ENCODE assay signal across 10 cellular contexts in the genomic region with DNA sequence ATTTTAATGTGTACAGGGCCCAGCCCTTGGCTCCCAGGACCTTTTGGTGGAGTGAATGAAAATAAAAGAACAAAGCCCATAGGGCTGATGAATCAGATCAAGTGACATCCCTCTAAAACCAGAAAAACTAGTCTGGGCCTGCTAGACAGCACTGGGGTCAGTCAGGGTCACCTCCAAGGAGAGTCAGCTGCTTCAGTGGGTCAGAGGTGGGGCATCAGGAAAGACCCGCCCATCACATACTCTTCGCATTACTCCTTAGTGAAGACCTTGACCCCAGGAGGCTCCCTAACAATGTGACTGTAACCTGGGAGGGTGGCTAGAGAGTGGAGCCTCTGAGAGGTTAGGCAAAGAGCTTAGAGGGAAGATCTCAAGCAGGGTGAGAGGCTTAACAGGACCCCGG. TPM values are rescaled to one million over a fixed set of nuclear protein-coding genes. Genes with fewer than 3 reads are reported as not detected.
A peak's percentile ranks its signal among the peaks of the same experiment; 100 is the strongest.
DNase-seq lines count a peak whose midpoint lies in the region; ATAC-seq, FAIRE-seq and TF ChIP-seq lines count a peak whose summit lies in the region.
"Had no signal": no experiment of that assay in that cellular context is flagged by ENCODE, and none has a peak within 500 bp of the region (broad histone marks: within the 10 kb centered on the region; RNA-seq: fewer than 3 reads in every experiment).

No MANE protein-coding gene starts in this region.

- peaks cover 30% of the 10 kb centered on the region for H3K4me1 ChIP-seq in PC-3 (ENCODE audit: insufficient read depth, low read length)

- H3K27ac Mint-ChIP-seq in glutamatergic neuron (ENCODE audit: unreplicated experiment) (no peak overlapping the region), HFFc6 (no peak overlapping the region)

- peak; percentile 35 for DNase-seq in H54 (ENCODE audit: insufficient read length, low spot score)
- peak; percentile 83 for DNase-seq in PC-3
- peak; percentile 60 for DNase-seq in epithelial cell of prostate (ENCODE audit: low read depth, low spot score)
- DNase-seq in sciatic nerve (ENCODE audit: low spot score): no peak
- DNase-seq in glutamatergic neuron: no peak
- no peak for DNase-seq in HFFc6
- no peak for DNase-seq in GM13977 (ENCODE audit: low spot score)
- DNase-seq: activated CD4-positive, alpha-beta T cell treated with anti-CD3 and anti-CD28 coated beads for 48 hours; midbrain had no signal

- H3K4me1 Mint-ChIP-seq in glutamatergic neuron (ENCODE audit: low read depth, unreplicated experiment): peaks cover 2% of the 10 kb centered on the region
- peaks cover 37% of the 10 kb centered on the region for H3K4me1 Mint-ChIP-seq in HFFc6 (ENCODE audit: low read depth)

- CTCF ChIA-PET in PC-3 (lab: Charles Lee): no interaction called here

- no peaks in the 10 kb centered on the region for H3K27me3 ChIP-seq in PC-3 (ENCODE audit: low read length)
- H3K27me3 ChIP-seq: ascending aorta had no signal

- in situ Hi-C loops in GM13977 (cut with MboI; ENCODE audit: low pct_unique_long_range_greater_than_20kb, low sequenced_read_pairs, unreplicated experiment): no loop called here

- BruUV-seq in PC-3 (replicated peaks; lab: Mats Ljungman, UMichigan): no TSS peak

- H3K27me3 Mint-ChIP-seq in glutamatergic neuron (ENCODE audit: unreplicated experiment) (no peaks in the 10 kb centered on the region), HFFc6 (ENCODE audit: insufficient read depth) (peaks cover 7% of the 10 kb centered on the region)

- H3K4me3 ChIP-seq in PC-3 (ENCODE audit: low read length): no peak overlapping the region
- H3K4me3 ChIP-seq: ascending aorta had no signal

- POLR2A ChIA-PET in PC-3 (lab: Charles Lee; ENCODE audit: unreplicated experiment): no interaction called here

- H3K27ac ChIP-seq in PC-3 (ENCODE audit: low read length) (no peak overlapping the region), epithelial cell of prostate (peak overlapping the region; percentile 71)
- H3K27ac ChIP-seq: ascending aorta had no signal

- H3K79me2 ChIP-seq in PC-3 (ENCODE audit: low read length): 0 out of 2 replicates have a peak, but pooled peaks cover 15% of the 10 kb centered on the region

- no peaks in the 10 kb centered on the region for H4K20me1 ChIP-seq in PC-3 (ENCODE audit: low read length)

- FAIRE-seq in H54 (lab: Jason Lieb, UNC): no peak

- no peak overlapping the region for H2AFZ ChIP-seq in PC-3 (ENCODE audit: low read length)

- no peaks in the 10 kb centered on the region for H3K36me3 Mint-ChIP-seq in glutamatergic neuron (ENCODE audit: unreplicated experiment)
- H3K36me3 Mint-ChIP-seq in HFFc6 (ENCODE audit: low read depth): peaks cover 18% of the 10 kb centered on the region

- 0 out of 2 replicates have a peak, but pooled peaks cover 5% of the 10 kb centered on the region for H3K36me3 ChIP-seq in PC-3 (ENCODE audit: low read depth, low read length)
- H3K36me3 ChIP-seq: ascending aorta had no signal

- no peaks in the 10 kb centered on the region for H3F3A ChIP-seq in PC-3 (ENCODE audit: low read length, unreplicated experiment)

- H3K4me3 Mint-ChIP-seq in glutamatergic neuron (ENCODE audit: unreplicated experiment) (no peak overlapping the region), HFFc6 (no peak overlapping the region)

- no peaks in the 10 kb centered on the region for H3K9me3 ChIP-seq in PC-3 (ENCODE audit: low read length)
- H3K9me3 ChIP-seq: ascending aorta had no signal

- no peak for TF ChIP-seq POLR2A in H54 (IDR thresholded peaks at IDR 0.05; ENCODE audit: low read depth, low read length)

- no peak overlapping the region for H3K9ac ChIP-seq in PC-3 (ENCODE audit: low read length)

- no peaks in the 10 kb centered on the region for H3K9me2 ChIP-seq in PC-3 (replicated peaks; ENCODE audit: low read length)

- intact Hi-C loops in PC-3 (cut with micrococcal nuclease): no loop called here
- intact Hi-C loops in sciatic nerve (cut with DNase I): no loop called here

- peak; percentile 64 for ATAC-seq in PC-3
- ATAC-seq in sciatic nerve: peak; percentile 43

- no peak overlapping the region for H3K4me2 ChIP-seq in PC-3 (ENCODE audit: low read length)

- no peak for TF ChIP-seq CTCF in PC-3 (conservative IDR thresholded peaks at IDR 0.05; ENCODE audit: low read depth, low read length)
- TF ChIP-seq CTCF in glutamatergic neuron (IDR thresholded peaks at IDR 0.05; ENCODE audit: partially characterized antibody, unreplicated experiment): no peak
- TF ChIP-seq CTCF in HFFc6 (IDR thresholded peaks at IDR 0.05): no peak
- no peak for TF ChIP-seq CTCF in GM13977 (IDR thresholded peaks at IDR 0.05; ENCODE audit: extremely low read depth, insufficient read depth, missing control alignments)

- H3K9me3 Mint-ChIP-seq in glutamatergic neuron (ENCODE audit: unreplicated experiment): peaks cover 4% of the 10 kb centered on the region
- H3K9me3 Mint-ChIP-seq in HFFc6: no peaks in the 10 kb centered on the region

RNA-seq across cellular contexts. Expression of a gene that starts 12.9 kb away (rescaled TPM):
- 31.0 and 31.5 TPM in 2 replicates for total RNA-seq in PC-3 (2014; rRNA removed)
- total RNA-seq in sciatic nerve: 20.4 TPM
- 12.7 TPM for total RNA-seq in glutamatergic neuron (ENCODE audit: unreplicated experiment)
- total RNA-seq in HFFc6 (2021; fragmentation: NEBNext Ultra II Directional; extraction: Animal tissue kit (Norgen Biotek cat#: 25700)): 10 to 100 TPM in 5 of 6 experiments, 1 to 10 TPM in 1; 9.8 to 12.3 (median 11.2) TPM

RNA-seq across cellular contexts. Expression of a gene that starts 40.9 kb away (rescaled TPM):
- total RNA-seq in PC-3 (2014; rRNA removed) (7.0 and 9.0 TPM in 2 replicates), sciatic nerve (7.6 TPM), glutamatergic neuron (ENCODE audit: unreplicated experiment) (164 TPM)
- 10 to 100 TPM in 2 of 6 experiments, 1 to 10 TPM in 4; 6.4 to 11.2 (median 6.9) TPM for total RNA-seq in HFFc6 (2021; fragmentation: NEBNext Ultra II Directional; extraction: Animal tissue kit (Norgen Biotek cat#: 25700))

Comparison
In these comparisons a context has a peak if more than half of its experiments do, and no peak if none do; other contexts are left out.
1. DNase-seq: peak in H54 (single experiment), PC-3 (single experiment) and epithelial cell of prostate (single experiment); none in sciatic nerve (single experiment), glutamatergic neuron (single experiment), HFFc6 (single experiment) and GM13977 (single experiment).
2. RNA of a gene that starts 40.9 kb away (total RNA-seq): 164 TPM in glutamatergic neuron (single experiment); 7.6 TPM in sciatic nerve (single experiment), 6.4 to 11.2 TPM in HFFc6 and 7.0 to 9.0 TPM in PC-3; every median in the first group is over 10 times any median in the second.